In the genomic region with DNA sequence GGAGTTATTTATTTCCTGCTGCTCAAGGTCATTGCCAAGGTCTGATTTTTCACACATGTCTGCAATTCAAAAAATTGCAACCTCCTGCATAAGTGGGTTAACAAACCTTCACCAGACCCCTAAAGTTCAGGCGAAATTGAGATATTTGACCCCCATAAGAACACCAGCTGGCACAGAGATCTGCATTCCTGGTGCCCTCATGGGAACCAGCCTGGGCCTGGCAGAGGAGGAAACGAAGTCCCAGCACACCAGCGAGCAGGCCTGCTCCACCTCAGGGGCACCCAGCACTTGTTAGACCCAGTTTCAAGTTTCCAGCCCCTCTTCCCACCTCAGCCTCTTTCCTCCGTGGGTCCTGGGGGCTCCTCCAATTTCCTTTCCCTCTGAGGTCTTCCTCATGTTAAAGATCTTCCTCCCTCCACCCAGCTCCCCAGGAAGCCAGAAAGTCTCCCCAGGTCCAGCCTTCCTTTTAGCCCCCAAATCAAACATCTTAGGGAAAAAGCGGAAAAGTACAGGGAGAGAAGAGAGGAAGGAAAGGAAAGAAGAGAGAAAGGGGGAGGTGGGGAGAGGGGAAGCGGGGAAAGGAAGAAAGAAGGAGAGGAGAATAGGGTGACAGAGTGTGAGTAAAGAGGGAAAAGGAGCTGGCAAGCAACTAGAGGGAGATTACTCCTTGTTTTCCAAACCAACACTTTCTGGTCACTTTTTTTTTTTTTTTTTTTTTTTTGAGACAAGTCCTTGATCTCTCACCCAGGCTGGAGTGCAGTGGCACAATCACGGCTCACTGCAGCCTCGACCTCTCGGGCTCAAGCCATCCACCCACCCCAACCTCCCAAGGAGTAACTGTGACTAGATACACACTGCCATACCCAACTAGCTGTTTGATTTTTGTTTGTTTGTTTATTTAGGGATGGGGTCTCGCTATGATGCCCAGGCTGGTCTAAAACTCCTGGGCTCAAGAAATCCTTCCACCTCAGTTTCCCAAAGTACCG, we compare ENCODE assay signal across 2 cellular contexts.
TF ChIP-seq lines count a peak whose summit lies in the region.

No MANE protein-coding gene starts in this region.

TF ChIP-seq in A549, 52 proteins besides CTCF, POLR2A, EP300 and RAD21 (continued from another document):
- TF ChIP-seq, protein P1, sequence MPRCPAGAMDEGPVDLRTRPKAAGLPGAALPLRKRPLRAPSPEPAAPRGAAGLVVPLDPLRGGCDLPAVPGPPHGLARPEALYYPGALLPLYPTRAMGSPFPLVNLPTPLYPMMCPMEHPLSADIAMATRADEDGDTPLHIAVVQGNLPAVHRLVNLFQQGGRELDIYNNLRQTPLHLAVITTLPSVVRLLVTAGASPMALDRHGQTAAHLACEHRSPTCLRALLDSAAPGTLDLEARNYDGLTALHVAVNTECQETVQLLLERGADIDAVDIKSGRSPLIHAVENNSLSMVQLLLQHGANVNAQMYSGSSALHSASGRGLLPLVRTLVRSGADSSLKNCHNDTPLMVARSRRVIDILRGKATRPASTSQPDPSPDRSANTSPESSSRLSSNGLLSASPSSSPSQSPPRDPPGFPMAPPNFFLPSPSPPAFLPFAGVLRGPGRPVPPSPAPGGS (IDR thresholded peaks at IDR 0.05) = no peak
- TF ChIP-seq RCOR1 (IDR thresholded peaks at IDR 0.05; ENCODE audit: low read depth, low read length) (no peak), RARB (CRISPR knock-in tag; IDR thresholded peaks at IDR 0.05) (no peak), JUNB (IDR thresholded peaks at IDR 0.05) (no peak), TP53 (CRISPR knock-in tag; IDR thresholded peaks at IDR 0.05) (no peak), CEBPB (IDR thresholded peaks at IDR 0.05) (no peak), TFCP2L1 (CRISPR knock-in tag; IDR thresholded peaks at IDR 0.05) (no peak), SREBF2 (IDR thresholded peaks at IDR 0.05) (no peak), PHF8 (IDR thresholded peaks at IDR 0.05; ENCODE audit: borderline replicate concordance, low read depth) (no peak), RFX5 (IDR thresholded peaks at IDR 0.05) (no peak)
- TF ChIP-seq, protein P2, sequence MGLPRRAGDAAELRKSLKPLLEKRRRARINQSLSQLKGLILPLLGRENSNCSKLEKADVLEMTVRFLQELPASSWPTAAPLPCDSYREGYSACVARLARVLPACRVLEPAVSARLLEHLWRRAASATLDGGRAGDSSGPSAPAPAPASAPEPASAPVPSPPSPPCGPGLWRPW (IDR thresholded peaks at IDR 0.05) = no peak
- TF ChIP-seq, protein P3, sequence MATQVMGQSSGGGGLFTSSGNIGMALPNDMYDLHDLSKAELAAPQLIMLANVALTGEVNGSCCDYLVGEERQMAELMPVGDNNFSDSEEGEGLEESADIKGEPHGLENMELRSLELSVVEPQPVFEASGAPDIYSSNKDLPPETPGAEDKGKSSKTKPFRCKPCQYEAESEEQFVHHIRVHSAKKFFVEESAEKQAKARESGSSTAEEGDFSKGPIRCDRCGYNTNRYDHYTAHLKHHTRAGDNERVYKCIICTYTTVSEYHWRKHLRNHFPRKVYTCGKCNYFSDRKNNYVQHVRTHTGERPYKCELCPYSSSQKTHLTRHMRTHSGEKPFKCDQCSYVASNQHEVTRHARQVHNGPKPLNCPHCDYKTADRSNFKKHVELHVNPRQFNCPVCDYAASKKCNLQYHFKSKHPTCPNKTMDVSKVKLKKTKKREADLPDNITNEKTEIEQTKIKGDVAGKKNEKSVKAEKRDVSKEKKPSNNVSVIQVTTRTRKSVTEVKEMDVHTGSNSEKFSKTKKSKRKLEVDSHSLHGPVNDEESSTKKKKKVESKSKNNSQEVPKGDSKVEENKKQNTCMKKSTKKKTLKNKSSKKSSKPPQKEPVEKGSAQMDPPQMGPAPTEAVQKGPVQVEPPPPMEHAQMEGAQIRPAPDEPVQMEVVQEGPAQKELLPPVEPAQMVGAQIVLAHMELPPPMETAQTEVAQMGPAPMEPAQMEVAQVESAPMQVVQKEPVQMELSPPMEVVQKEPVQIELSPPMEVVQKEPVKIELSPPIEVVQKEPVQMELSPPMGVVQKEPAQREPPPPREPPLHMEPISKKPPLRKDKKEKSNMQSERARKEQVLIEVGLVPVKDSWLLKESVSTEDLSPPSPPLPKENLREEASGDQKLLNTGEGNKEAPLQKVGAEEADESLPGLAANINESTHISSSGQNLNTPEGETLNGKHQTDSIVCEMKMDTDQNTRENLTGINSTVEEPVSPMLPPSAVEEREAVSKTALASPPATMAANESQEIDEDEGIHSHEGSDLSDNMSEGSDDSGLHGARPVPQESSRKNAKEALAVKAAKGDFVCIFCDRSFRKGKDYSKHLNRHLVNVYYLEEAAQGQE (IDR thresholded peaks at IDR 0.05) = no peak

TF ChIP-seq in liver, 16 proteins besides CTCF, POLR2A, EP300 and RAD21 (continued from another document):
- TF ChIP-seq, protein P4, sequence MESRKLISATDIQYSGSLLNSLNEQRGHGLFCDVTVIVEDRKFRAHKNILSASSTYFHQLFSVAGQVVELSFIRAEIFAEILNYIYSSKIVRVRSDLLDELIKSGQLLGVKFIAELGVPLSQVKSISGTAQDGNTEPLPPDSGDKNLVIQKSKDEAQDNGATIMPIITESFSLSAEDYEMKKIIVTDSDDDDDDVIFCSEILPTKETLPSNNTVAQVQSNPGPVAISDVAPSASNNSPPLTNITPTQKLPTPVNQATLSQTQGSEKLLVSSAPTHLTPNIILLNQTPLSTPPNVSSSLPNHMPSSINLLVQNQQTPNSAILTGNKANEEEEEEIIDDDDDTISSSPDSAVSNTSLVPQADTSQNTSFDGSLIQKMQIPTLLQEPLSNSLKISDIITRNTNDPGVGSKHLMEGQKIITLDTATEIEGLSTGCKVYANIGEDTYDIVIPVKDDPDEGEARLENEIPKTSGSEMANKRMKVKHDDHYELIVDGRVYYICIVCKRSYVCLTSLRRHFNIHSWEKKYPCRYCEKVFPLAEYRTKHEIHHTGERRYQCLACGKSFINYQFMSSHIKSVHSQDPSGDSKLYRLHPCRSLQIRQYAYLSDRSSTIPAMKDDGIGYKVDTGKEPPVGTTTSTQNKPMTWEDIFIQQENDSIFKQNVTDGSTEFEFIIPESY (IDR thresholded peaks at IDR 0.05) = no peak
- TF ChIP-seq GABPA (IDR thresholded peaks at IDR 0.05 in 1 of 2, conservative IDR thresholded peaks at IDR 0.05 in 1 of 2) (no peak), JUND (IDR thresholded peaks at IDR 0.05) (no peak), FOXA2 (IDR thresholded peaks at IDR 0.05) (no peak), RXRA (IDR thresholded peaks at IDR 0.05) (peak in 1 of 2 donors; percentile 33)
- TF ChIP-seq, protein P5, sequence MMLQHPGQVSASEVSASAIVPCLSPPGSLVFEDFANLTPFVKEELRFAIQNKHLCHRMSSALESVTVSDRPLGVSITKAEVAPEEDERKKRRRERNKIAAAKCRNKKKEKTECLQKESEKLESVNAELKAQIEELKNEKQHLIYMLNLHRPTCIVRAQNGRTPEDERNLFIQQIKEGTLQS (IDR thresholded peaks at IDR 0.05) = no peak
- TF ChIP-seq, protein P6, sequence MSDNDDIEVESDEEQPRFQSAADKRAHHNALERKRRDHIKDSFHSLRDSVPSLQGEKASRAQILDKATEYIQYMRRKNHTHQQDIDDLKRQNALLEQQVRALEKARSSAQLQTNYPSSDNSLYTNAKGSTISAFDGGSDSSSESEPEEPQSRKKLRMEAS (IDR thresholded peaks at IDR 0.05) = no peak
